In genomic region chr7:71459137-71459536, GRCh38 we compare ENCODE assay signal across 21 cellular contexts.
"Had no signal": no experiment of that assay in that cellular context is flagged by ENCODE, and none has a peak within 500 bp of the region (broad histone marks: within the 10 kb centered on the region; RNA-seq: fewer than 3 reads in every experiment).

No MANE protein-coding gene starts in this region.

- ATAC-seq: activated T-cell treated with anti-CD3 and anti-CD28 coated beads, Interleukin-2, amount 50 U/mL, for 72 hours; right cardiac atrium; stimulated activated effector memory CD8-positive, alpha-beta T cell treated with anti-CD3 and anti-CD28 coated beads, Interleukin-12 subunit alpha, Interleukin-12 subunit beta, amount 100 ng/mL, for 72 hours; stimulated activated naive CD8-positive, alpha-beta T cell treated with anti-CD3 and anti-CD28 coated beads, Interleukin-15, amount 100 ng/mL, for 72 hours had no signal

- H3K4me1 Mint-ChIP-seq: activated naive CD8-positive, alpha-beta T cell treated with anti-CD3 and anti-CD28 coated beads, Interleukin-2, amount 10 ng/mL, durations not matched to agents 7 days and 5 days; stimulated activated effector memory CD8-positive, alpha-beta T cell treated with anti-CD3 and anti-CD28 coated beads, Interleukin-12 subunit alpha, Interleukin-12 subunit beta, amount 100 ng/mL, for 72 hours; stimulated activated naive CD8-positive, alpha-beta T cell treated with anti-CD3 and anti-CD28 coated beads, Interleukin-15, amount 100 ng/mL, for 72 hours had no signal

- H3K4me3 Mint-ChIP-seq: activated naive CD4-positive, alpha-beta T cell treated with anti-CD3 and anti-CD28 coated beads for 36 hours; activated naive CD8-positive, alpha-beta T cell treated with anti-CD3 and anti-CD28 coated beads, Interleukin-2, amount 10 ng/mL, durations not matched to agents 7 days and 5 days; activated T-cell treated with anti-CD3 and anti-CD28 coated beads, Interleukin-2, amount 50 U/mL, for 72 hours; nephron progenitor cell; stimulated activated effector memory CD8-positive, alpha-beta T cell treated with anti-CD3 and anti-CD28 coated beads, Interleukin-12 subunit alpha, Interleukin-12 subunit beta, amount 100 ng/mL, for 72 hours; stimulated activated naive CD8-positive, alpha-beta T cell treated with anti-CD3 and anti-CD28 coated beads, Interleukin-15, amount 100 ng/mL, for 72 hours; T-helper 1 cell treated with Interleukin-12 subunit alpha and Interleukin-12 subunit beta and Interleukin-4 antibody, amounts not matched to agents 30 μg/mL and 1 μg/mL, for 36 hours had no signal

- H3K36me3 Mint-ChIP-seq: activated naive CD8-positive, alpha-beta T cell treated with anti-CD3 and anti-CD28 coated beads, Interleukin-2, amount 10 ng/mL, durations not matched to agents 7 days and 5 days; stimulated activated effector memory CD8-positive, alpha-beta T cell treated with anti-CD3 and anti-CD28 coated beads, Interleukin-12 subunit alpha, Interleukin-12 subunit beta, amount 100 ng/mL, for 72 hours had no signal

- H3K9me3 ChIP-seq: tibial artery had no signal

- DNase-seq: activated CD4-positive, alpha-beta T cell treated with anti-CD3 and anti-CD28 coated beads for 4 hours; activated CD4-positive, alpha-beta T cell treated with anti-CD3 and anti-CD28 coated beads, Interleukin-2, amount 50 U/mL, for 48 hours; activated CD4-positive, CD25-positive, alpha-beta regulatory T cell; activated effector memory CD4-positive, alpha-beta T cell treated with Interleukin-2 at 50 U/mL for 16 hours; activated naive CD4-positive, alpha-beta T cell treated with anti-CD3 and anti-CD28 coated beads for 36 hours; activated naive CD8-positive, alpha-beta T cell treated with anti-CD3 and anti-CD28 coated beads, Interleukin-2, amount 10 ng/mL, durations not matched to agents 7 days and 5 days; activated T-cell treated with anti-CD3 and anti-CD28 coated beads, Interleukin-2, amount 50 U/mL, for 72 hours; amniotic stem cell; cerebellar nuclear complex; left ventricle myocardium superior; mammary epithelial cell; midbrain; nephron progenitor cell; right cardiac atrium; small intestine; stimulated activated CD4-positive, alpha-beta T cell treated with anti-CD3 and anti-CD28 coated beads, Interleukin-2, amount 100 ng/mL, for 24 hours; stimulated activated naive CD8-positive, alpha-beta T cell treated with anti-CD3 and anti-CD28 coated beads, Interleukin-15, amount 100 ng/mL, for 72 hours; tibial artery had no signal

- H3K27ac ChIP-seq: parathyroid adenoma, tibial artery had no signal

- H3K27me3 Mint-ChIP-seq: activated naive CD8-positive, alpha-beta T cell treated with anti-CD3 and anti-CD28 coated beads, Interleukin-2, amount 10 ng/mL, durations not matched to agents 7 days and 5 days; stimulated activated naive CD8-positive, alpha-beta T cell treated with anti-CD3 and anti-CD28 coated beads, Interleukin-15, amount 100 ng/mL, for 72 hours had no signal

- H3K27ac Mint-ChIP-seq: activated naive CD4-positive, alpha-beta T cell treated with anti-CD3 and anti-CD28 coated beads for 36 hours; activated naive CD8-positive, alpha-beta T cell treated with anti-CD3 and anti-CD28 coated beads, Interleukin-2, amount 10 ng/mL, durations not matched to agents 7 days and 5 days; activated T-cell treated with anti-CD3 and anti-CD28 coated beads, Interleukin-2, amount 50 U/mL, for 72 hours; nephron progenitor cell; stimulated activated effector memory CD8-positive, alpha-beta T cell treated with anti-CD3 and anti-CD28 coated beads, Interleukin-12 subunit alpha, Interleukin-12 subunit beta, amount 100 ng/mL, for 72 hours; stimulated activated naive CD8-positive, alpha-beta T cell treated with anti-CD3 and anti-CD28 coated beads, Interleukin-15, amount 100 ng/mL, for 72 hours; T-helper 1 cell treated with Interleukin-12 subunit alpha and Interleukin-12 subunit beta and Interleukin-4 antibody, amounts not matched to agents 30 μg/mL and 1 μg/mL, for 36 hours had no signal

- H3K36me3 ChIP-seq: tibial artery had no signal

- H3K27me3 ChIP-seq: tibial artery had no signal

- H3K4me3 ChIP-seq: tibial artery had no signal

- H3K9ac ChIP-seq: parathyroid adenoma had no signal

- H3K4me1 ChIP-seq: parathyroid adenoma had no signal
